Comparison of ENCODE assay signal across 8 cellular contexts in the genomic region with DNA sequence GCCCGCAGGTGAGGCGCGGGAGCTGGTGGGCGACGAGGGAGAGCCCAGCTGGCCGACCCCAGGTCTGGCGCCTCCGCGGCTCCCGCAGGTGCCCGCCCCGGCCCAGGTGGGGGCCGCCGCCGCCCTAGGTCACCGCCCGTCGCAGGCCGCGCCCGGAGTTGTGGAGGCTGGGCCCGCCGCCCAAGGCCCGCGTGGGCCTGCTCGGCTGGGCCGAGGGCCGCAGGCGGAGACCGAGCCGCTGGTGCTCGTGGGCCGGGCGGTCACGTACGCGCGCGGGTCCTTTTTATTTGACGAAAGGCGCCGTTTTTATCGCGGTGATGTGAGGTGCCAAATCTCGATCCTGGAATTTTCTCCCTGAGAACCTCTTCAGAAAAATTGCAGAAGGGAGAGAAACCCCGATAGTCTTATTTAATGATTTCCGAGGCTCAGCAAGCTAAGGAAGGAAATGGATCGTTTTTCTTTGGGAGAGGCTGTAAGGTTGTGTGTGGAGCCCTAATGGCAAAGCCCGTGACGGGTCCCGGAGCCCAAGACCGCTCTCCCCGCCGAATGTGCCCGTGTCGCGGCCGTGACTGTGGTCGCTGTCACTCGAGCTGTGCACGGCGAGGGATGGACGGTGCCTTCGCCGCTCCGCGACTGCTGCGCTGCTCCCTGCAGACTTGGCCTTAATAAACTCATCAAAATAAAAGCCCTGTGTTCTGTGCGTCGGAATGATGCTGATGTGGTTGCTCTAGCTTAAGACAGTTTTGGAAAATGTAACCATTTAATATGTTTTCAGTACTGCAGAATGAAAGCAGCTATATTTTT. TPM values are rescaled to one million over a fixed set of nuclear protein-coding genes. Genes with fewer than 3 reads are reported as not detected.
DNase-seq lines count a peak whose midpoint lies in the region; ATAC-seq, FAIRE-seq and TF ChIP-seq lines count a peak whose summit lies in the region.

No MANE protein-coding gene starts in this region.

- peak overlapping the region; percentile 67 to 94 (median 88) for H3K4me3 ChIP-seq in keratinocyte (ENCODE audit: control insufficient read depth in 2 of 3, extremely low read depth in 1 of 3, insufficient read depth in 2 of 3, low read depth in 1 of 3, low read length in 3 of 3)
- H3K4me3 ChIP-seq in spleen: peak overlapping the region; percentile 72 to 97 (median 86)

- peak in 1 of 3 donors; percentile 13 for TF ChIP-seq POLR2A in spleen (IDR thresholded peaks at IDR 0.05)

- H3K36me3 ChIP-seq in keratinocyte (ENCODE audit: control insufficient read depth in 2 of 2, extremely low read depth in 1 of 2, insufficient read depth in 2 of 2, low read length in 2 of 2) (no peaks in the 10 kb centered on the region), spleen (no peaks in the 10 kb centered on the region)

- peaks cover 23% of the 10 kb centered on the region for H3K79me2 ChIP-seq in keratinocyte (ENCODE audit: control insufficient read depth, insufficient read depth, low read length)

- FAIRE-seq in keratinocyte (lab: Jason Lieb, UNC): no peak

- ATAC-seq in GM21786 (IDR thresholded peaks at IDR 0.05; ENCODE audit: unreplicated experiment): peak; percentile 31

- 0% methylated on average over 47 to 70 of the region's 70 CpGs for WGBS in spleen, 5 donors

- peak overlapping the region; percentile 76 for H3K27ac ChIP-seq in keratinocyte (ENCODE audit: control insufficient read depth, insufficient read depth, low read length)
- H3K27ac ChIP-seq in spleen: peak overlapping the region; percentile 57 to 96 (median 92)

- H3K9me1 ChIP-seq in keratinocyte (ENCODE audit: control insufficient read depth, extremely low read depth, insufficient read depth, low read length): no peaks in the 10 kb centered on the region

- no peaks in the 10 kb centered on the region for H4K20me1 ChIP-seq in keratinocyte (ENCODE audit: control insufficient read depth, extremely low read depth, insufficient read depth, low read length)

- dilution Hi-C loops in keratinocyte (cut with MboI; ENCODE audit: extremely low pct_ligation_motif_present, low sequenced_read_pairs): no loop called here

- H3K27me3 ChIP-seq in keratinocyte (ENCODE audit: control insufficient read depth, extremely low read depth, insufficient read depth, low read length) (no peaks in the 10 kb centered on the region), spleen (replicated peaks in 1 of 7) (no peaks in the 10 kb centered on the region)

- intact Hi-C loops in spleen (cut with DNase I; ENCODE audit: low total_unique reads): no loop called here

- H3K9me3 ChIP-seq in keratinocyte (ENCODE audit: control insufficient read depth, low read depth, low read length): no peaks in the 10 kb centered on the region
- no peaks in the 10 kb centered on the region for H3K9me3 ChIP-seq in spleen

- H3K9ac ChIP-seq in keratinocyte (ENCODE audit: control insufficient read depth, extremely low read depth, insufficient read depth, low read length): peak overlapping the region; percentile 87

- no peak for TF ChIP-seq CTCF in keratinocyte (optimal IDR thresholded peaks at IDR 0.05 in 1 of 3, IDR thresholded peaks at IDR 0.05 in 1 of 3, conservative IDR thresholded peaks at IDR 0.05 in 1 of 3; ENCODE audit: extremely low read depth in 1 of 3, insufficient read depth in 2 of 3, low read length in 3 of 3)
- no peak for TF ChIP-seq CTCF in spleen (IDR thresholded peaks at IDR 0.05 in 8 of 11, conservative IDR thresholded peaks at IDR 0.05 in 3 of 11)

- peaks cover 28% of the 10 kb centered on the region for H3K4me1 ChIP-seq in keratinocyte (ENCODE audit: control insufficient read depth, extremely low read depth, insufficient read depth, low read length)
- H3K4me1 ChIP-seq in spleen: peaks cover 12 to 73% (median 37%) of the 10 kb centered on the region in 6 donors

- peak; percentile 24 for DNase-seq in GDM1 (lab: John Stamatoyannopoulos, UW)
- DNase-seq in Kasumi-1 (lab: John Stamatoyannopoulos, UW): peak; percentile 50 to 51
- peak; percentile 52 for DNase-seq in activated CD4-positive, CD25-positive, alpha-beta regulatory T cell treated with anti-CD3 and anti-CD28 coated beads, Interleukin-2, amount 50 U/mL, for 72 hours
- DNase-seq in cerebellum (ENCODE audit: low spot score): peak; percentile 62
- no peak for DNase-seq in keratinocyte (ENCODE audit: low read depth, low spot score)
- peak; percentile 91 for DNase-seq in spleen
- DNase-seq in NCI-H226: no peak

- H2AFZ ChIP-seq in keratinocyte (ENCODE audit: control insufficient read depth, low read length): peak overlapping the region; percentile 78

- peak overlapping the region; percentile 82 for H3K4me2 ChIP-seq in keratinocyte (ENCODE audit: control insufficient read depth, extremely low read depth, insufficient read depth, low read depth, low read length)

RNA-seq across cellular contexts. Expression of gene APPL1, which starts 0.6 kb away (rescaled TPM):
- total RNA-seq in cerebellum (83.1 TPM), spleen (10 to 100 TPM; 40.4 to 49.5 (median 42.6) TPM)
- polyA plus RNA-seq in keratinocyte (15.1 to 25.6 TPM (median 17.3 TPM) in 3 replicates), spleen (10 to 100 TPM; 10.0 to 14.8 (median 12.7) TPM)
- 32.8 TPM for polyA plus RNA-seq in keratinocyte (2011; ENCODE audit: low read depth)
- polyA plus RNA-seq in keratinocyte (2011; cell fraction: cytosol; rRNA removed): 10.8 and 20.1 TPM in 2 replicates
- 10.8 and 13.7 TPM in 2 replicates for polyA plus RNA-seq in keratinocyte (2011; cell fraction: nucleus; rRNA removed)
- polyA plus RNA-seq in keratinocyte (2012; ENCODE audit: low replicate concordance): 13.0 and 15.3 TPM in 2 replicates
- polyA minus RNA-seq in keratinocyte: 28.0 to 37.4 TPM (median 29.1 TPM) in 3 replicates
- polyA minus RNA-seq in keratinocyte (2011; cell fraction: cytosol; rRNA and poly(A)+ RNA removed): 29.0 TPM
- polyA minus RNA-seq in keratinocyte (2011; cell fraction: nucleus; rRNA and poly(A)+ RNA removed): 19.4 and 28.5 TPM in 2 replicates

RNA-seq across cellular contexts. Expression of gene HESX1, which starts 28.4 kb away (rescaled TPM):
- total RNA-seq in cerebellum (0.27 TPM), spleen (1 to 10 TPM in 4 of 7 donors, under 1 TPM in 1, not detected in 2; 0.70 to 1.8 (median 1.3) TPM)
- polyA plus RNA-seq in keratinocyte (0.12 to 0.29 TPM (median 0.28 TPM) in 3 replicates), spleen (1 to 10 TPM; 2.4 to 3.4 (median 3.2) TPM)
- 0.74 TPM for polyA plus RNA-seq in keratinocyte (2011; ENCODE audit: low read depth)
- 0.24 TPM in 1 of 2 replicates, not detected in the other for polyA plus RNA-seq in keratinocyte (2011; cell fraction: cytosol; rRNA removed)
- 1.2 and 1.5 TPM in 2 replicates for polyA plus RNA-seq in keratinocyte (2011; cell fraction: nucleus; rRNA removed)
- polyA plus RNA-seq in keratinocyte (2012; ENCODE audit: low replicate concordance): 0.71 TPM in 1 of 2 replicates, not detected in the other
- not detected in 3 replicates for polyA minus RNA-seq in keratinocyte
- polyA minus RNA-seq in keratinocyte (2011; cell fraction: cytosol; rRNA and poly(A)+ RNA removed): not detected
- not detected in 2 replicates for polyA minus RNA-seq in keratinocyte (2011; cell fraction: nucleus; rRNA and poly(A)+ RNA removed)

Comparison
In these comparisons a context has a peak if more than half of its experiments do, and no peak if none do; other contexts are left out.
1. DNase-seq: peak in GDM1 (single experiment), Kasumi-1 (2 of 2), activated CD4-positive, CD25-positive, alpha-beta regulatory T cell treated with anti-CD3 and anti-CD28 coated beads, Interleukin-2, amount 50 U/mL, for 72 hours (single experiment), cerebellum (single experiment) and spleen (single experiment); none in keratinocyte (single experiment) and NCI-H226 (single experiment).